18 cellular contexts compared by ENCODE assay signal in the genomic region with DNA sequence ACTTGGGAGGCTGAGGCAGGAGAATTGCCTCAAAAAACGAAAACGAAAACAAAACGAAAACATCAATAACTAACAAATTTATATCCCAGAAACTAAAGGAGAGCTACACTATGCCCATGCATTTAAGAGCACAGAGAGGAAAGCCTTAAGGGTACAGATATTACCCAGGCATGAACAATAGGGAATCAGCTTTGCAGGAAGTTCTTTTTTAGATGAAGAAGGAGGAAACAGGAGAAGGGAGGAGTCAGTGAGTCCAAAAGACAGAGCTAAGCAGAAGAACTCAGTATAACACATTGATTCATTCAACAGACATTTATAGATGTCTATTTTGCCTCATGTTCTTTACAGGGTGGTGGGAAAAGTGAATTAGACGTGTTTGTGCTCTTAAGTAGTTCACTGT.
"Had no signal": no experiment of that assay in that cellular context is flagged by ENCODE, and none has a peak within 500 bp of the region (broad histone marks: within the 10 kb centered on the region; RNA-seq: fewer than 3 reads in every experiment).

No MANE protein-coding gene starts in this region.

- FAIRE-seq: colon, endometrium had no signal

- H3K4me3 ChIP-seq: cardiac muscle cell, esophagus squamous epithelium, ovary, transverse colon had no signal

- H3K27me3 ChIP-seq: cardiac muscle cell, esophagus squamous epithelium, ovary, transverse colon had no signal

- H3K9me3 ChIP-seq: esophagus squamous epithelium, ovary, transverse colon had no signal

- H3K36me3 ChIP-seq: cardiac muscle cell, ovary, transverse colon had no signal

- H3K27ac ChIP-seq: cardiac muscle cell, ovary, transverse colon had no signal

- DNase-seq: activated CD4-positive, alpha-beta T cell treated with anti-CD3 and anti-CD28 coated beads for 36 hours; activated CD8-positive, alpha-beta T cell treated with anti-CD3 and anti-CD28 coated beads for 36 hours; activated effector memory CD4-positive, alpha-beta T cell treated with Interleukin-2 at 50 U/mL for 16 hours; activated naive CD4-positive, alpha-beta T cell treated with anti-CD3 and anti-CD28 coated beads, Interleukin-2, amount 50 U/mL, for 16 hours; activated T-cell treated with anti-CD3 and anti-CD28 coated beads, Interleukin-2, amount 50 U/mL, for 4 hours; esophagus squamous epithelium; foreskin fibroblast; immature natural killer cell; mammary epithelial cell; naive B cell; ovary; stimulated activated CD4-positive, alpha-beta T cell treated with anti-CD3 and anti-CD28 coated beads, Interleukin-12 subunit alpha, Interleukin-12 subunit beta, amount 100 ng/mL, for 4 hours; T-helper 1 cell; transverse colon had no signal

- ATAC-seq: activated CD4-positive, alpha-beta T cell treated with anti-CD3 and anti-CD28 coated beads for 36 hours; activated CD8-positive, alpha-beta T cell treated with anti-CD3 and anti-CD28 coated beads for 36 hours; activated T-cell treated with anti-CD3 and anti-CD28 coated beads, Interleukin-2, amount 50 U/mL, for 4 hours; stimulated activated effector memory CD8-positive, alpha-beta T cell treated with anti-CD3 and anti-CD28 coated beads, Interleukin-12 subunit alpha, Interleukin-12 subunit beta, amount 100 ng/mL, for 72 hours had no signal

- H3K4me1 ChIP-seq: esophagus squamous epithelium, transverse colon had no signal
